8 cellular contexts compared by ENCODE assay signal in the genomic region with DNA sequence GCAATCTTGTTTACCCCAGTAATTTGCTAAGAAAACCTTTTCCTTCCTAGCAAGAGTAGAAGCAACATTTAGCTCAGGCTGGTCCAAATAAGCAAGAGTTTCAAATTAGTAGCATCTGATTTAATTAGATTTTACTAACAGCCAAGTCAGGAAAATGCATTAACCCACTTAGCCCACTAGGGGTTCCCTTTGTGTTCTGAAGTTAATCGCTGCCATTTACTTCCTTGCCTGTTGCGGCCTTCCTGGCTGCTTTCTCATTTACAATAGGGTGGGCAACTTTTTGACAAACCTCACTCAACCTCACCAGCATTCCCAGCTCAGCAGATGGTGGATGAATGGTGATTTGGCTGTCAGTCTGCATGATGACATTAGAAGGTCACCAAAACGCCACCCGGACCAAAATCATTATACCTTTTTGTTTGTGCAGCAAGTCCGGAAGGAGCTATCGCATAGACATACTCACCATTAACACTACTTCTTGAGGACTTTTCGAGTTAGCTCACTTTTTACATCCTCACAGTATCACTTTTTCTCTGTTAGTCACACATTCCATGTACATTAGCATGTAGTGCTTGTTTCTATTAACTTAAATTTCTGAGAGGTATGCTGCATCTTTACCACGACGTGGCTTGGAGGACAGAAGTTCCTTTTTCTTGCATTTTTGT.
DNase-seq lines count a peak whose midpoint lies in the region; ATAC-seq, FAIRE-seq and TF ChIP-seq lines count a peak whose summit lies in the region.

No MANE protein-coding gene starts in this region.

- no peak overlapping the region for H3K56ac ChIP-seq in IMR-90 (ENCODE audit: extremely low read depth, insufficient read depth, low read length)

- BruUV-seq in IMR-90 (replicated peaks; lab: Mats Ljungman, UMichigan) (no TSS peak), GM12878 (replicated peaks; lab: Mats Ljungman, UMichigan) (no TSS peak)

- no peak overlapping the region for H2BK5ac ChIP-seq in IMR-90 (ENCODE audit: low read depth, low read length, poor library complexity, severe bottlenecking)

- SMC1A ChIA-PET in GM12878 (lab: Charles Lee; ENCODE audit: uncharacterized antibody, unreplicated experiment): interaction anchor here (1.0 to 1.9 kb wide), 8 partner anchors 16 to 806 kb away, joined by 3 to 9 read pairs (median 4); no protein-coding TSS in a partner anchor

- H3K9me3 ChIP-seq in heart left ventricle: no peaks in the 10 kb centered on the region
- H3K9me3 ChIP-seq in IMR-90 (ENCODE audit: control insufficient read depth, insufficient read depth, low read length): no peaks in the 10 kb centered on the region
- no peaks in the 10 kb centered on the region for H3K9me3 ChIP-seq in GM12878 (replicated peaks; ENCODE audit: control insufficient read depth, insufficient read depth, low read length)

- TF ChIP-seq POLR2A in heart left ventricle (IDR thresholded peaks at IDR 0.05) (no peak), IMR-90 (IDR thresholded peaks at IDR 0.05; ENCODE audit: low read depth, low read length) (no peak), GM12878 (IDR thresholded peaks at IDR 0.05; ENCODE audit: low read depth, low read length) (no peak)

- in situ Hi-C loops in IMR-90 (cut with MboI; ENCODE audit: low sequenced_read_pairs) (no loop called here), GM12878 (cut with MboI) (no loop called here)

- H2AFZ ChIP-seq in IMR-90 (replicated peaks; ENCODE audit: low read length, poor library complexity) (peak overlapping the region; percentile 62), GM12878 (ENCODE audit: control insufficient read depth, low read depth, low read length) (no peak overlapping the region)

- no peaks in the 10 kb centered on the region for H3K27me3 Mint-ChIP-seq in neural crest cell (ENCODE audit: low read depth)

- H3K4me2 ChIP-seq in IMR-90 (ENCODE audit: low read depth, low read length) (peak overlapping the region; percentile 25), GM12878 (ENCODE audit: control insufficient read depth, insufficient read depth) (no peak overlapping the region)

- peak overlapping the region; percentile 68 for H2BK120ac ChIP-seq in IMR-90 (ENCODE audit: low read depth, low read length)

- TF ChIP-seq CTCF in heart left ventricle (IDR thresholded peaks at IDR 0.05): peak; percentile 33 to 67 (median 50)
- TF ChIP-seq CTCF in IMR-90 (conservative IDR thresholded peaks at IDR 0.05; ENCODE audit: low read depth, low read length): peak; percentile 36; the same call in 1 of the 2 replicates
- TF ChIP-seq CTCF in GM12878 (IDR thresholded peaks at IDR 0.05 in 2 of 3, conservative IDR thresholded peaks at IDR 0.05 in 1 of 3; ENCODE audit: control insufficient read depth in 2 of 3, extremely low read depth in 1 of 3, insufficient read depth in 1 of 3, low read depth in 3 of 3, low read length in 3 of 3): peak; percentile 63 to 78 (median 67); a peak in 5 of 6 replicates
- peak; percentile 70 for TF ChIP-seq CTCF in neural crest cell (conservative IDR thresholded peaks at IDR 0.05)

- peak; percentile 19; the same call in 1 of the 2 replicates for TF ChIP-seq RAD21 in IMR-90 (IDR thresholded peaks at IDR 0.05; ENCODE audit: low read length)
- peak; percentile 68 for TF ChIP-seq RAD21 in GM12878 (IDR thresholded peaks at IDR 0.05; ENCODE audit: insufficient read depth, low read depth, low read length)

- no peak overlapping the region for H4K91ac ChIP-seq in IMR-90 (ENCODE audit: insufficient read depth, low read depth, low read length)

- H3K27me3 ChIP-seq in heart left ventricle (no peaks in the 10 kb centered on the region), IMR-90 (ENCODE audit: control insufficient read depth, insufficient read depth, low read length) (no peaks in the 10 kb centered on the region), GM12878 (replicated peaks in 1 of 2; ENCODE audit: control insufficient read depth in 2 of 2, insufficient read depth in 2 of 2, low read length in 1 of 2) (0 out of 4 replicates have a peak, but pooled peaks cover 0 to under 1% of the 10 kb centered on the region in 2 experiments)

- H4K20me1 ChIP-seq in IMR-90 (ENCODE audit: insufficient read depth, low read length) (no peaks in the 10 kb centered on the region), GM12878 (ENCODE audit: control insufficient read depth, insufficient read depth) (no peaks in the 10 kb centered on the region)

- no peak overlapping the region for H3K4me3 ChIP-seq in heart left ventricle
- no peak overlapping the region for H3K4me3 ChIP-seq in IMR-90 (ENCODE audit: insufficient read depth, low read depth, low read length)
- no peak overlapping the region for H3K4me3 ChIP-seq in GM12878

- H3K9me3 Mint-ChIP-seq in neural crest cell: peaks cover 11% of the 10 kb centered on the region

- H4K8ac ChIP-seq in IMR-90 (ENCODE audit: low read depth in 2 of 2, low read length in 2 of 2): no peak overlapping the region

- no peaks in the 10 kb centered on the region for H3K79me1 ChIP-seq in IMR-90 (ENCODE audit: low read depth in 1 of 2, low read length in 2 of 2)

- FAIRE-seq in GM12878 (lab: Jason Lieb, UNC): peak; percentile 54

- H2BK15ac ChIP-seq in IMR-90 (ENCODE audit: low read depth, low read length): no peak overlapping the region

- CTCF ChIA-PET in IMR-90 (lab: Yijun Ruan, JAX): interaction anchor here (0.6 kb wide), 1 partner anchor 380 kb away, joined by 3 read pairs; no protein-coding TSS in a partner anchor
- CTCF ChIA-PET in GM12878 (lab: Yijun Ruan, JAX): interaction anchor here (0.6 to 3.0 kb wide), 20 partner anchors 9 to 696 kb away, joined by 3 to 26 read pairs (median 3); no protein-coding TSS in a partner anchor

- H4K5ac ChIP-seq in IMR-90 (ENCODE audit: low read depth, low read length): no peak overlapping the region

- intact Hi-C loops in heart left ventricle (cut with DNase I): loop anchor here in 1 of 10 donors (10.0 kb wide), 1 partner anchor 636 kb away; no protein-coding TSS in a partner anchor
- intact Hi-C loops in left ventricle myocardium superior (cut with micrococcal nuclease): no loop called here
- intact Hi-C loops in IMR-90 (cut with micrococcal nuclease): no loop called here
- intact Hi-C loops in GM12878 (cut with micrococcal nuclease; ENCODE audit: unreplicated experiment): loop anchor here (2.0 to 10.0 kb wide), 4 partner anchors 98 to 806 kb away; no protein-coding TSS in a partner anchor

- dilution Hi-C loops in IMR-90 (cut with HindIII; ENCODE audit: low sequenced_read_pairs, unreplicated experiment): no loop called here

- POLR2A ChIA-PET in IMR-90 (lab: Charles Lee; ENCODE audit: unreplicated experiment): no interaction called here
- POLR2A ChIA-PET in GM12878 (lab: Charles Lee): interaction anchor here (0.6 kb wide), 1 partner anchor 96 kb away, joined by 4 read pairs; no protein-coding TSS in a partner anchor

- no peak overlapping the region for H3K18ac ChIP-seq in IMR-90 (ENCODE audit: low read depth, low read length)

- no peak overlapping the region for H2AK9ac ChIP-seq in IMR-90 (replicated peaks; ENCODE audit: low read depth, low read length, poor library complexity)

- no peak for DNase-seq in heart left ventricle
- no peak for DNase-seq in left ventricle myocardium superior
- DNase-seq in IMR-90: peak; percentile 63
- DNase-seq in GM12878 (ENCODE audit: low read depth, low spot score): no peak
- no peak for DNase-seq in neural crest cell (ENCODE audit: low read depth, low spot score)
- DNase-seq in epidermal melanocyte (ENCODE audit: insufficient read length, low spot score): no peak
- no peak for DNase-seq in NCI-H1694 treated with DMSO at 0.1 percent for 48 hours (lab: John Stamatoyannopoulos, UW)

- no peak overlapping the region for H3K27ac Mint-ChIP-seq in neural crest cell (ENCODE audit: unreplicated experiment)

- ATAC-seq in heart left ventricle (no peak), left ventricle myocardium superior (no peak), IMR-90 (ENCODE audit: low read depth) (peak; percentile 77), GM12878 (peak; percentile 65; the same call in 2 of the 3 replicates), HG03460 (IDR thresholded peaks at IDR 0.05; ENCODE audit: unreplicated experiment) (no peak)

- H3K36me3 ChIP-seq in heart left ventricle: no peaks in the 10 kb centered on the region
- H3K36me3 ChIP-seq in IMR-90 (ENCODE audit: control insufficient read depth, insufficient read depth, low read length): no peaks in the 10 kb centered on the region
- no peaks in the 10 kb centered on the region for H3K36me3 ChIP-seq in GM12878 (ENCODE audit: control insufficient read depth in 2 of 2, insufficient read depth in 2 of 2, low read length in 1 of 2)

- no peak overlapping the region for H3K23ac ChIP-seq in IMR-90 (ENCODE audit: low read depth, low read length)

- 82 to 87% (median 85%) methylated on average over 9 of the region's 9 CpGs for WGBS in heart left ventricle, 4 donors
- WGBS in IMR-90 (ENCODE audit: extremely low coverage in 2 of 2, insufficient read length in 1 of 2), 2 experiments: 100% methylated on average over 1 of the region's 9 CpGs; no CpG with 5 or more reads in 1 of the 2 experiments
- WGBS in GM12878 (ENCODE audit: insufficient coverage, insufficient replicate concordance, low lambda C conversion rate, missing lambda C conversion rate): 58% methylated on average over 9 of the region's 9 CpGs

- H3K79me2 ChIP-seq in GM12878 (ENCODE audit: control insufficient read depth, insufficient read depth, low read length): no peaks in the 10 kb centered on the region

- H3K9ac ChIP-seq in IMR-90 (ENCODE audit: low read depth, low read length) (no peak overlapping the region), GM12878 (ENCODE audit: control insufficient read depth, insufficient read depth, low read length) (no peak overlapping the region)

- H3K14ac ChIP-seq in IMR-90 (replicated peaks; ENCODE audit: low read depth, low read length): 0 out of 2 replicates have a peak overlapping the region, but pooled peaks have one; percentile 32

- peaks cover 0 to 3% (median 0%) of the 10 kb centered on the region in 12 donors for H3K4me1 ChIP-seq in heart left ventricle
- peaks cover 2% of the 10 kb centered on the region; the same call in 1 of the 2 replicates for H3K4me1 ChIP-seq in IMR-90 (ENCODE audit: control insufficient read depth, insufficient read depth, low read length)
- no peaks in the 10 kb centered on the region for H3K4me1 ChIP-seq in GM12878 (ENCODE audit: control insufficient read depth, insufficient read depth, low read length)

- RAD21 ChIA-PET in GM12878 (lab: Charles Lee; ENCODE audit: unreplicated experiment): interaction anchor here (1.0 to 1.1 kb wide), 2 partner anchors 96 to 634 kb away, joined by 3 read pairs; no protein-coding TSS in a partner anchor

- peaks cover 5% of the 10 kb centered on the region for H3K9me1 ChIP-seq in IMR-90 (ENCODE audit: insufficient read depth, low read length)

- no peak for TF ChIP-seq EP300 in GM12878 (IDR thresholded peaks at IDR 0.05; ENCODE audit: borderline replicate concordance in 1 of 2, control insufficient read depth in 1 of 2, low read depth in 2 of 2, low read length in 2 of 2)

- no peak overlapping the region for H3K27ac ChIP-seq in heart left ventricle
- no peak overlapping the region for H3K27ac ChIP-seq in IMR-90 (ENCODE audit: insufficient read depth, low read length)
- no peak overlapping the region for H3K27ac ChIP-seq in GM12878 (ENCODE audit: control insufficient read depth, insufficient read depth)

- H3K36me3 Mint-ChIP-seq in neural crest cell (ENCODE audit: low read depth): peaks cover 3% of the 10 kb centered on the region

- H2BK20ac ChIP-seq in IMR-90 (ENCODE audit: low read depth, low read length): no peak overlapping the region

- peak overlapping the region; percentile 64; the same call in 1 of the 2 replicates for H3K4ac ChIP-seq in IMR-90 (ENCODE audit: low read depth, low read length)

- H2AK5ac ChIP-seq in IMR-90 (ENCODE audit: low read depth, low read length): no peak overlapping the region

- no peak overlapping the region for H3K4me3 Mint-ChIP-seq in neural crest cell

- no peaks in the 10 kb centered on the region for H3K4me1 Mint-ChIP-seq in neural crest cell

Comparison
In these comparisons a context has a peak if more than half of its experiments do, and no peak if none do; other contexts are left out.
1. ATAC-seq: peak in IMR-90 (single experiment) and GM12878 (single experiment); none in heart left ventricle (0 of 4), left ventricle myocardium superior (single experiment) and HG03460 (single experiment).
2. Peak in every context shown above with its lines, with median percentiles within 50 percentile points of each other: CTCF ChIP-seq.